In the genomic region with DNA sequence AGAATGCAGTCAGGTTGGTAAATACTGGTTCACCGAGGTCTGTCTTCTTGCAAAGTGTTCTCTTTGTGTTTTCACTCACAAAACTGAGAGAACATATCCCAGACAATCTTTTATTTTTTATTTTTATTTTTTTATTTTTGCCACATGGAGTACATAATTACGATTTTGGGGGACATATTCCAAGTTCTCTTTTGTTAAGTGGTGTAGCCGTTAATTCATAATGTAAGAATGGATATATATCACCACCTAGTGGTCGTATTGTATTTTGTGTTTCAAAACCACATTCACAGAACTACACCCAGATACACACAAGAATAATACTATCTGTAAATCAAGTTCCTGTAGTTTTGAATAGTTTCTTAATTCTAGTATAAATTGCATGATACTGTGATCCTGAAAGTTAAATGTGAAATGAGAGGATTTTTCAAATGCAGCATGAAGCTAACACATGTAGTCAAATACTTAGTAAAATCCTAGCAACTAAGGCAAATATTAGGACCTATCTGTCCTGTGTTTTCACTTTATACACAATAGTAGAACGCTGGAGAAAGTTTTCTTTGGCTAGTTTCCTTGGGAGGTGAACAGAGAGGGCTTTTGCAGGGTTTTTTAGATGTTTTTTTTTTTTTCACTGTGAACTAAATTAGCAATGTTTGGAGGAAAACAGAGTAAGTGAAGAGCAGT, we compare ENCODE assay signal across 8 cellular contexts.
DNase-seq lines count a peak whose midpoint lies in the region; ATAC-seq, FAIRE-seq and TF ChIP-seq lines count a peak whose summit lies in the region.

No MANE protein-coding gene starts in this region.

- no peak for TF ChIP-seq POLR2A in esophagus squamous epithelium (IDR thresholded peaks at IDR 0.05)

- H3K27ac ChIP-seq in esophagus squamous epithelium: no peak overlapping the region
- H3K27ac ChIP-seq in pancreas: no peak overlapping the region
- no peak overlapping the region for H3K27ac ChIP-seq in substantia nigra (ENCODE audit: low read depth, low read length, poor library complexity, severe bottlenecking)

- in situ Hi-C loops in ACHN (cut with HindIII; ENCODE audit: low pct_ligation_motif_present, low pct_unique_long_range_greater_than_20kb, low sequenced_read_pairs): no loop called here

- DNase-seq in ACHN: peak; percentile 49
- DNase-seq in GM18507 (ENCODE audit: extremely low spot score, insufficient read length, low read depth): peak; percentile 8
- peak; percentile 11 for DNase-seq in HTR-8/SVneo (ENCODE audit: insufficient read length, low spot score)
- peak; percentile 35 for DNase-seq in RPMI8226
- DNase-seq in esophagus squamous epithelium (lab: John Stamatoyannopoulos, UW): no peak
- DNase-seq in pancreas: no peak
- DNase-seq in substantia nigra (lab: John Stamatoyannopoulos, UW): no peak
- DNase-seq in activated T-cell treated with anti-CD3 and anti-CD28 coated beads, Interleukin-2, amount 50 U/mL, for 48 hours: no peak

- FAIRE-seq in GM18507 (lab: Jason Lieb, UNC) (peak; percentile 83), HTR-8/SVneo (lab: Jason Lieb, UNC) (no peak), pancreas (lab: Jason Lieb, UNC) (peak; percentile 89)

- H3K4me1 ChIP-seq in esophagus squamous epithelium (peaks cover 0 to 7% (median 0%) of the 10 kb centered on the region in 3 donors), pancreas (peaks cover 0 to 12% (median 9%) of the 10 kb centered on the region in 3 donors)

- H3K4me3 ChIP-seq in esophagus squamous epithelium: no peak overlapping the region
- no peak overlapping the region for H3K4me3 ChIP-seq in pancreas

- H3K36me3 ChIP-seq in esophagus squamous epithelium (no peaks in the 10 kb centered on the region), pancreas (no peaks in the 10 kb centered on the region)

- intact Hi-C loops in esophagus squamous epithelium (cut with DNase I): loop anchor here (10.0 kb wide), 1 partner anchor 1209 kb away; no protein-coding TSS in a partner anchor
- intact Hi-C loops in pancreas (cut with DNase I): loop anchor here in 1 of 3 donors (10.0 kb wide), 1 partner anchor 1199 kb away; no protein-coding TSS in a partner anchor

- 18 to 22% methylated on average over 5 of the region's 5 CpGs for WGBS in esophagus squamous epithelium, 2 donors
- WGBS in pancreas, 2 donors: 7 to 17% methylated on average over 5 of the region's 5 CpGs

- peak; percentile 77 to 88 (median 85) for ATAC-seq in pancreas

- H3K9me3 ChIP-seq in esophagus squamous epithelium: no peaks in the 10 kb centered on the region
- no peaks in the 10 kb centered on the region for H3K9me3 ChIP-seq in pancreas

- TF ChIP-seq CTCF in esophagus squamous epithelium (IDR thresholded peaks at IDR 0.05) (peak; percentile 28 to 67 (median 56)), pancreas (IDR thresholded peaks at IDR 0.05) (peak; percentile 36 to 67 (median 58))

- no peaks in the 10 kb centered on the region for H3K27me3 ChIP-seq in esophagus squamous epithelium
- no peaks in the 10 kb centered on the region for H3K27me3 ChIP-seq in pancreas

Comparison
In these comparisons a context has a peak if more than half of its experiments do, and no peak if none do; other contexts are left out.
1. DNase-seq: peak in ACHN (single experiment), GM18507 (single experiment), HTR-8/SVneo (single experiment) and RPMI8226 (single experiment); none in esophagus squamous epithelium (single experiment), pancreas (0 of 6), substantia nigra (0 of 49) and activated T-cell treated with anti-CD3 and anti-CD28 coated beads, Interleukin-2, amount 50 U/mL, for 48 hours (0 of 2).